15 cellular contexts compared by ENCODE assay signal in genomic region chr2:230879271-230879882, GRCh38. TPM values are rescaled to one million over a fixed set of nuclear protein-coding genes. Genes with fewer than 3 reads are reported as not detected.
DNase-seq lines count a peak whose midpoint lies in the region; ATAC-seq and TF ChIP-seq lines count a peak whose summit lies in the region.
"Had no signal": no experiment of that assay in that cellular context is flagged by ENCODE, and none has a peak within 500 bp of the region (broad histone marks: within the 10 kb centered on the region; RNA-seq: fewer than 3 reads in every experiment).

No MANE protein-coding gene starts in this region.

- in situ Hi-C loops in transverse colon (cut with MboI; ENCODE audit: low pct_ligation_motif_present in 1 of 4, low pct_unique_long_range_greater_than_20kb in 1 of 4, low sequenced_read_pairs in 3 of 4) = no loop called here

- TF ChIP-seq EP300 in transverse colon (IDR thresholded peaks at IDR 0.05; ENCODE audit: low read depth) (peak; percentile 68), esophagus muscularis mucosa (IDR thresholded peaks at IDR 0.05) (no peak)

- intact Hi-C loops in left ventricle myocardium inferior (cut with micrococcal nuclease) (no loop called here), transverse colon (cut with DNase I; ENCODE audit: low total_unique reads) (no loop called here), esophagus muscularis mucosa (cut with DNase I) (no loop called here), lower lobe of right lung (cut with DNase I) (no loop called here)

- WGBS in transverse colon (ENCODE audit: low coverage in 1 of 2), 2 donors = 46 to 70% methylated on average over 2 to 8 of the region's 11 CpGs
- WGBS in esophagus muscularis mucosa = 68% methylated on average over 11 of the region's 11 CpGs

- no peaks in the 10 kb centered on the region for H3K27me3 ChIP-seq in cardiac muscle cell
- H3K27me3 ChIP-seq in left ventricle myocardium inferior (ENCODE audit: low read depth) = no peaks in the 10 kb centered on the region
- no peaks in the 10 kb centered on the region for H3K27me3 ChIP-seq in transverse colon
- no peaks in the 10 kb centered on the region for H3K27me3 ChIP-seq in esophagus muscularis mucosa
- H3K27me3 ChIP-seq in lower lobe of right lung (ENCODE audit: low read depth) = no peaks in the 10 kb centered on the region
- H3K27me3 ChIP-seq: left lung had no signal

- peak; percentile 29 for TF ChIP-seq POLR2A in transverse colon (IDR thresholded peaks at IDR 0.05)
- TF ChIP-seq POLR2A in esophagus muscularis mucosa (IDR thresholded peaks at IDR 0.05; ENCODE audit: low read depth) = no peak

- ATAC-seq in GM19023 (IDR thresholded peaks at IDR 0.05; ENCODE audit: unreplicated experiment) (no peak), lower lobe of right lung (no peak)
- ATAC-seq: activated CD4-positive, alpha-beta T cell treated with anti-CD3 and anti-CD28 coated beads for 36 hours; left lung had no signal

- TF ChIP-seq CTCF in cardiac muscle cell (IDR thresholded peaks at IDR 0.05; ENCODE audit: low read depth, low read length) (no peak), left ventricle myocardium inferior (IDR thresholded peaks at IDR 0.05; ENCODE audit: borderline replicate concordance) (no peak), transverse colon (IDR thresholded peaks at IDR 0.05) (no peak), esophagus muscularis mucosa (IDR thresholded peaks at IDR 0.05) (no peak), lower lobe of right lung (IDR thresholded peaks at IDR 0.05) (no peak)

- peaks cover 28% of the 10 kb centered on the region for H3K36me3 ChIP-seq in cardiac muscle cell
- H3K36me3 ChIP-seq in left ventricle myocardium inferior = peaks cover 21% of the 10 kb centered on the region
- H3K36me3 ChIP-seq in transverse colon = peaks cover 0 to 17% (median 0%) of the 10 kb centered on the region in 4 donors
- H3K36me3 ChIP-seq in esophagus muscularis mucosa = peaks cover 7 to 50% (median 34%) of the 10 kb centered on the region in 4 donors
- peaks cover 7% of the 10 kb centered on the region for H3K36me3 ChIP-seq in lower lobe of right lung
- H3K36me3 ChIP-seq: left lung had no signal

- H3K4me3 ChIP-seq in cardiac muscle cell (no peak overlapping the region), left ventricle myocardium inferior (no peak overlapping the region), transverse colon (no peak overlapping the region), esophagus muscularis mucosa (no peak overlapping the region), lower lobe of right lung (no peak overlapping the region)
- H3K4me3 ChIP-seq: left lung had no signal

- H3K9me3 ChIP-seq in cardiac muscle cell (ENCODE audit: low read depth) (no peaks in the 10 kb centered on the region), left ventricle myocardium inferior (replicated peaks) (no peaks in the 10 kb centered on the region), transverse colon (no peaks in the 10 kb centered on the region), esophagus muscularis mucosa (no peaks in the 10 kb centered on the region), lower lobe of right lung (no peaks in the 10 kb centered on the region)
- H3K9me3 ChIP-seq: left lung had no signal

- H3K27ac ChIP-seq in cardiac muscle cell (peak overlapping the region; percentile 36), left ventricle myocardium inferior (replicated peaks) (no peak overlapping the region), transverse colon (peak overlapping the region; percentile 83 to 96 (median 92)), esophagus muscularis mucosa (replicated peaks in 1 of 4) (no peak overlapping the region), lower lobe of right lung (no peak overlapping the region)
- H3K27ac ChIP-seq: left lung had no signal

- no peaks in the 10 kb centered on the region for H3K4me1 ChIP-seq in cardiac muscle cell (ENCODE audit: low read depth)
- no peaks in the 10 kb centered on the region for H3K4me1 ChIP-seq in left ventricle myocardium inferior
- H3K4me1 ChIP-seq in transverse colon = peaks cover 25 to 56% (median 47%) of the 10 kb centered on the region in 4 donors
- peaks cover 0 to 3% (median 0%) of the 10 kb centered on the region in 4 donors for H3K4me1 ChIP-seq in esophagus muscularis mucosa
- H3K4me1 ChIP-seq in lower lobe of right lung = no peaks in the 10 kb centered on the region
- H3K4me1 ChIP-seq: left lung had no signal

- DNase-seq in cardiac muscle cell (ENCODE audit: low read depth in 1 of 2, low spot score in 1 of 2) (no peak), left ventricle myocardium inferior (no peak), NCI-H526 treated with DMSO at 0.1 percent for 48 hours (lab: John Stamatoyannopoulos, UW) (peak; percentile 89), kidney tubule cell (ENCODE audit: low spot score) (peak; percentile 52), transverse colon (peak; percentile 90), esophagus muscularis mucosa (ENCODE audit: extremely low spot score) (no peak), lower lobe of right lung (no peak)
- DNase-seq: activated CD4-positive, alpha-beta T cell treated with anti-CD3 and anti-CD28 coated beads for 36 hours; glutamatergic neuron; NCI-H2081 treated with DMSO at 0.1 percent for 48 hours; OCI-M1 had no signal

RNA-seq across cellular contexts. Expression of gene ITM2C, which starts 14.6 kb away (rescaled TPM):
- total RNA-seq in cardiac muscle cell = 389 and 411 TPM in 2 replicates
- 484 and 536 TPM in 2 replicates for polyA plus RNA-seq in cardiac muscle cell
- total RNA-seq in left ventricle myocardium inferior = 25.5 TPM
- 1,000 to 10,000 TPM in 3 of 4 donors, 100 to 1,000 TPM in 1; 911 to 2,535 (median 1,776) TPM for total RNA-seq in transverse colon
- 100 to 1,000 TPM in 2 of 4 donors, 10 to 100 TPM in 2; 84.0 to 145 (median 101) TPM for total RNA-seq in esophagus muscularis mucosa
- total RNA-seq in lower lobe of right lung = 27.6 TPM

RNA-seq across cellular contexts. Expression of gene GPR55, which starts 45.7 kb away (rescaled TPM):
- total RNA-seq in cardiac muscle cell = not detected in 2 replicates
- polyA plus RNA-seq in cardiac muscle cell = not detected in 2 replicates
- not detected for total RNA-seq in left ventricle myocardium inferior
- total RNA-seq in transverse colon = 10 to 100 TPM in 1 of 4 donors, 1 to 10 TPM in 2, under 1 TPM in 1; 0.40 to 16.1 (median 2.0) TPM
- under 1 TPM in 2 of 4 donors, not detected in 2; 0.29 to 0.42 TPM for total RNA-seq in esophagus muscularis mucosa
- 0.74 TPM for total RNA-seq in lower lobe of right lung
- total RNA-seq: M059J had no signal
- polyA plus RNA-seq: BJ had no signal

Comparison
In these comparisons a context has a peak if more than half of its experiments do, and no peak if none do; other contexts are left out.
1. H3K27ac ChIP-seq: peak in cardiac muscle cell (single experiment) and transverse colon (4 of 4); none in left ventricle myocardium inferior (single experiment), esophagus muscularis mucosa (0 of 4) and lower lobe of right lung (single experiment).
2. DNase-seq: peak in NCI-H526 treated with DMSO at 0.1 percent for 48 hours (single experiment), kidney tubule cell (single experiment) and transverse colon (single experiment); none in cardiac muscle cell (0 of 2), left ventricle myocardium inferior (single experiment), esophagus muscularis mucosa (single experiment) and lower lobe of right lung (single experiment).